11 cellular contexts compared by ENCODE assay signal in genomic region chr14:94936901-94937321, GRCh38.
DNase-seq lines count a peak whose midpoint lies in the region; ATAC-seq and TF ChIP-seq lines count a peak whose summit lies in the region.
"Had no signal": no experiment of that assay in that cellular context is flagged by ENCODE, and none has a peak within 500 bp of the region (broad histone marks: within the 10 kb centered on the region; RNA-seq: fewer than 3 reads in every experiment).

No MANE protein-coding gene starts in this region.

- peak; percentile 52 for ATAC-seq in sciatic nerve
- ATAC-seq: activated CD4-positive, CD25-positive, alpha-beta regulatory T cell treated with anti-CD3 and anti-CD28 coated beads, Interleukin-2, amount 50 U/mL, for 24 hours had no signal

- intact Hi-C loops in ascending aorta (cut with DNase I): loop anchor here (5.0 kb wide), 1 partner anchor 35 kb away; no protein-coding TSS in a partner anchor
- intact Hi-C loops in sciatic nerve (cut with DNase I): no loop called here

- H3K4me1 ChIP-seq in ascending aorta: peaks cover 3 to 9% of the 10 kb centered on the region in 2 donors

- H3K4me3 ChIP-seq in ascending aorta: peak overlapping the region; percentile 40 to 59

- TF ChIP-seq CTCF in ascending aorta (IDR thresholded peaks at IDR 0.05): no peak

- DNase-seq in Ammon's horn (ENCODE audit: low spot score): peak; percentile 18
- peak in 1 of 2 donors; percentile 65 for DNase-seq in ascending aorta (ENCODE audit: low spot score in 2 of 2)
- DNase-seq in iPS-NIHi11 (ENCODE audit: low spot score): peak; percentile 28
- peak; percentile 67 for DNase-seq in sciatic nerve (ENCODE audit: low spot score)
- no peak for DNase-seq in activated CD4-positive, CD25-positive, alpha-beta regulatory T cell treated with anti-CD3 and anti-CD28 coated beads, Interleukin-2, amount 50 U/mL, for 72 hours
- no peak for DNase-seq in OCI-M1 (lab: John Stamatoyannopoulos, UW)
- DNase-seq in SKM-1 treated with dmso at 0.1 percent for 144 hours (lab: John Stamatoyannopoulos, UW; ENCODE audit: unreplicated experiment): no peak
- no peak for DNase-seq in DMS79 treated with DMSO at 0.1 percent for 48 hours (lab: John Stamatoyannopoulos, UW)
- DNase-seq: SHP77 treated with DMSO at 0.1 percent for 48 hours, trophoblast cell had no signal

- H3K36me3 ChIP-seq in ascending aorta: no peaks in the 10 kb centered on the region

- no peaks in the 10 kb centered on the region for H3K27me3 ChIP-seq in ascending aorta

- H3K27ac ChIP-seq in ascending aorta: peak overlapping the region; percentile 62 to 82

- no peaks in the 10 kb centered on the region for H3K9me3 ChIP-seq in ascending aorta

Comparison
In these comparisons a context has a peak if more than half of its experiments do, and no peak if none do; other contexts are left out.
1. DNase-seq: peak in Ammon's horn (single experiment), iPS-NIHi11 (single experiment) and sciatic nerve (single experiment); none in activated CD4-positive, CD25-positive, alpha-beta regulatory T cell treated with anti-CD3 and anti-CD28 coated beads, Interleukin-2, amount 50 U/mL, for 72 hours (single experiment), OCI-M1 (single experiment), SKM-1 treated with dmso at 0.1 percent for 144 hours (single experiment) and DMS79 treated with DMSO at 0.1 percent for 48 hours (single experiment).